Comparison of ENCODE assay signal across 36 cellular contexts in genomic region chr2:196846295-196846694, GRCh38. TPM values are rescaled to one million over a fixed set of nuclear protein-coding genes. Genes with fewer than 3 reads are reported as not detected.
"Had no signal": no experiment of that assay in that cellular context is flagged by ENCODE, and none has a peak within 500 bp of the region (broad histone marks: within the 10 kb centered on the region; RNA-seq: fewer than 3 reads in every experiment).

No MANE protein-coding gene starts in this region.

- FAIRE-seq: endothelial cell of umbilical vein, keratinocyte, pancreas had no signal

- H3K36me3 ChIP-seq: prostate gland had no signal

- DNase-seq: activated CD4-positive, alpha-beta T cell treated with anti-CD3 and anti-CD28 coated beads for 36 hours; activated CD4-positive, alpha-beta T cell treated with anti-CD3 and anti-CD28 coated beads, Interleukin-2, amount 50 U/mL, for 48 hours; activated CD4-positive, CD25-positive, alpha-beta regulatory T cell; activated naive CD4-positive, alpha-beta T cell; activated T-cell treated with anti-CD3 and anti-CD28 coated beads, Interleukin-2, amount 50 U/mL, for 4 hours; adrenal gland; aorta; cortex of kidney; head of caudate nucleus; hippocampal formation; left colon; mammary epithelial cell; naive B cell; nucleus accumbens; pancreas; retina; stimulated activated CD4-positive, alpha-beta T cell treated with anti-CD3 and anti-CD28 coated beads, Interleukin-12 subunit alpha, Interleukin-12 subunit beta, amount 100 ng/mL, for 4 hours; stimulated activated CD4-positive, alpha-beta T cell treated with anti-CD3 and anti-CD28 coated beads, Interleukin-4, amount 100 ng/mL, for 1 hour; stimulated activated naive CD8-positive, alpha-beta T cell treated with anti-CD3 and anti-CD28 coated beads, Interleukin-15, Interleukin-2, amounts not matched to agents 100 U/mL and 50 U/mL, for 24 hours; T-cell; testis; transverse colon had no signal

- H3K27me3 Mint-ChIP-seq: activated CD4-positive, alpha-beta T cell treated with anti-CD3 and anti-CD28 coated beads for 36 hours; brain; naive B cell; T-cell had no signal

- H3K9me3 ChIP-seq: adrenal gland, gastroesophageal sphincter, pancreas, prostate gland, testis, transverse colon had no signal

- H3K9me3 Mint-ChIP-seq: activated naive CD4-positive, alpha-beta T cell treated with anti-CD3 and anti-CD28 coated beads, Interleukin-2, amount 50 U/mL, for 72 hours; activated T-cell treated with anti-CD3 and anti-CD28 coated beads, Interleukin-2, amount 50 U/mL, for 4 hours; brain; mesothelial cell of epicardium; naive B cell; neural crest cell; T-cell had no signal

- H3K4me1 Mint-ChIP-seq: activated CD4-positive, alpha-beta T cell treated with anti-CD3 and anti-CD28 coated beads for 36 hours; brain; mesothelial cell of epicardium; naive B cell; neural crest cell had no signal

- H3K27ac Mint-ChIP-seq: activated CD4-positive, alpha-beta T cell treated with anti-CD3 and anti-CD28 coated beads for 36 hours; activated naive CD4-positive, alpha-beta T cell treated with anti-CD3 and anti-CD28 coated beads, Interleukin-2, amount 50 U/mL, for 72 hours; mesothelial cell of epicardium had no signal

- H3K4me1 ChIP-seq: adrenal gland, gastroesophageal sphincter, pancreas, prostate gland, testis had no signal

- H3K4me3 ChIP-seq: adrenal gland, cardiac muscle cell, gastroesophageal sphincter, pancreas, prostate gland, skin epidermis, testis, transverse colon had no signal

- ATAC-seq: activated CD4-positive, alpha-beta T cell treated with anti-CD3 and anti-CD28 coated beads for 36 hours; activated naive CD4-positive, alpha-beta T cell treated with anti-CD3 and anti-CD28 coated beads, Interleukin-2, amount 50 U/mL, for 72 hours; activated T-cell treated with anti-CD3 and anti-CD28 coated beads, Interleukin-2, amount 50 U/mL, for 4 hours; gastroesophageal sphincter; left colon; pancreas; sciatic nerve; stimulated activated naive CD8-positive, alpha-beta T cell treated with anti-CD3 and anti-CD28 coated beads, Interleukin-15, Interleukin-2, amounts not matched to agents 100 U/mL and 50 U/mL, for 24 hours; T-cell had no signal

- H3K36me3 Mint-ChIP-seq: naive B cell had no signal

- H3K27me3 ChIP-seq: adrenal gland, cardiac muscle cell, gastroesophageal sphincter, pancreas, testis, transverse colon had no signal

- H3K27ac ChIP-seq: adrenal gland, cardiac muscle cell, gastroesophageal sphincter, pancreas, prostate gland, skin epidermis, testis, transverse colon had no signal

- H3K4me3 Mint-ChIP-seq: activated CD4-positive, alpha-beta T cell treated with anti-CD3 and anti-CD28 coated beads for 36 hours; activated T-cell treated with anti-CD3 and anti-CD28 coated beads, Interleukin-2, amount 50 U/mL, for 4 hours; brain; mesothelial cell of epicardium; naive B cell; neural crest cell; T-cell had no signal

RNA-seq across cellular contexts. Expression of gene C2orf66, which starts 37.1 kb away (rescaled TPM):
- total RNA-seq: activated T-cell treated with anti-CD3 and anti-CD28 coated beads, Interleukin-2, amount 50 U/mL, for 4 hours; chondrocyte; fibroblast of villous mesenchyme; left colon; liver; neural crest cell; T-cell; transverse colon had no signal
